Comparison of ENCODE assay signal across 8 cellular contexts in genomic region chr7:133082390-133082766, GRCh38. TPM values are rescaled to one million over a fixed set of nuclear protein-coding genes. Genes with fewer than 3 reads are reported as not detected.
DNase-seq lines count a peak whose midpoint lies in the region; ATAC-seq and TF ChIP-seq lines count a peak whose summit lies in the region.

No MANE protein-coding gene starts in this region.

- H3K9me2 ChIP-seq in MM.1S (replicated peaks; ENCODE audit: insufficient read depth, low read length) = no peaks in the 10 kb centered on the region

- H3K27me3 ChIP-seq in MM.1S (replicated peaks; ENCODE audit: insufficient read depth, low read length) (no peaks in the 10 kb centered on the region), dorsolateral prefrontal cortex (no peaks in the 10 kb centered on the region), skeletal muscle tissue (ENCODE audit: control insufficient read depth in 3 of 3, insufficient read depth in 3 of 3, low read length in 3 of 3) (no peaks in the 10 kb centered on the region)

- TF ChIP-seq CTCF in MM.1S (IDR thresholded peaks at IDR 0.05; ENCODE audit: low read length) (no peak), dorsolateral prefrontal cortex (IDR thresholded peaks at IDR 0.05 in 54 of 56, conservative IDR thresholded peaks at IDR 0.05 in 2 of 56; ENCODE audit: low read depth in 1 of 56, partially characterized antibody in 56 of 56) (peak in 5 of 56 donors; percentile 1 to 20 (median 2))

- no peaks in the 10 kb centered on the region for H3K4me1 ChIP-seq in MM.1S (ENCODE audit: low read length)
- H3K4me1 ChIP-seq in skeletal muscle tissue (ENCODE audit: control insufficient read depth in 3 of 3, insufficient read depth in 3 of 3, low read length in 3 of 3) = peaks cover 13 to 32% (median 15%) of the 10 kb centered on the region in 3 donors

- H3K79me2 ChIP-seq in MM.1S (ENCODE audit: low read length) = peaks cover 45% of the 10 kb centered on the region

- peak overlapping the region; percentile 34 for H3K4me2 ChIP-seq in MM.1S (ENCODE audit: low read depth, low read length)

- intact Hi-C loops in dorsolateral prefrontal cortex (cut with DNase I) = loop anchor here (5.0 kb wide), 2 partner anchors 170 to 1045 kb away; partner anchors contain the start of genes EXOC4 (in 2 of the 2) and LRGUK (in 1 of the 2)

- DNase-seq in MM.1S (no peak), dorsolateral prefrontal cortex (no peak), cerebellum (ENCODE audit: low spot score) (no peak), NCI-H1048 (lab: John Stamatoyannopoulos, UW) (no peak)

- H3K36me3 ChIP-seq in MM.1S (replicated peaks; ENCODE audit: insufficient read depth, low read length) (0 out of 2 replicates have a peak, but pooled peaks cover 5% of the 10 kb centered on the region), skeletal muscle tissue (ENCODE audit: control insufficient read depth in 3 of 3, insufficient read depth in 3 of 3, low read length in 3 of 3) (no peaks in the 10 kb centered on the region)

- H2AFZ ChIP-seq in MM.1S (ENCODE audit: low read length) = peak overlapping the region; percentile 67

- H3F3A ChIP-seq in MM.1S (ENCODE audit: insufficient read depth, low read length) = peaks cover 7% of the 10 kb centered on the region; the same call in 1 of the 2 replicates

- H3K9ac ChIP-seq in MM.1S (ENCODE audit: low read length) (no peak overlapping the region), skeletal muscle tissue (ENCODE audit: low read depth in 1 of 3, low read length in 3 of 3) (no peak overlapping the region)

- H3K4me3 ChIP-seq in MM.1S (ENCODE audit: low read length) (no peak overlapping the region), dorsolateral prefrontal cortex (peak overlapping the region in 54 of 59 donors; percentile 75 to 99 (median 92)), skeletal muscle tissue (ENCODE audit: low read length in 3 of 3) (peak overlapping the region; percentile 19 to 50 (median 22))

- peaks cover 19% of the 10 kb centered on the region for H4K20me1 ChIP-seq in MM.1S (ENCODE audit: insufficient read depth, low read length)

- no peak overlapping the region for H3K27ac ChIP-seq in MM.1S (ENCODE audit: low read length)
- peak overlapping the region in 24 of 59 donors; percentile 5 to 90 (median 52) for H3K27ac ChIP-seq in dorsolateral prefrontal cortex
- no peak overlapping the region for H3K27ac ChIP-seq in skeletal muscle tissue (ENCODE audit: low read depth, low read length)

- peak; percentile 3 for ATAC-seq in GM18873 (IDR thresholded peaks at IDR 0.05; ENCODE audit: low FRiP score, unreplicated experiment)
- no peak for ATAC-seq in HG02610 (IDR thresholded peaks at IDR 0.05; ENCODE audit: unreplicated experiment)
- no peak for ATAC-seq in GM18505 (IDR thresholded peaks at IDR 0.05; ENCODE audit: unreplicated experiment)

- no peaks in the 10 kb centered on the region for H3K9me3 ChIP-seq in MM.1S (replicated peaks; ENCODE audit: insufficient read depth, low read length)
- no peaks in the 10 kb centered on the region for H3K9me3 ChIP-seq in skeletal muscle tissue (ENCODE audit: control insufficient read depth in 3 of 3, low read length in 3 of 3)

- TF ChIP-seq POLR2A in GM18505 (IDR thresholded peaks at IDR 0.05; ENCODE audit: borderline replicate concordance, extremely low read depth, insufficient read depth, insufficient read length) = no peak

RNA-seq across cellular contexts. Expression of gene CHCHD3, which starts 0.5 kb away (rescaled TPM):
- total RNA-seq in dorsolateral prefrontal cortex = 10 to 100 TPM; 31.7 to 62.9 (median 44.8) TPM
- 90.8 TPM for total RNA-seq in skeletal muscle tissue
- total RNA-seq in cerebellum = 50.8 TPM
